Comparison of ENCODE assay signal across 17 cellular contexts in genomic region chr2:36337354-36337753, GRCh38. TPM values are rescaled to one million over a fixed set of nuclear protein-coding genes. Genes with fewer than 3 reads are reported as not detected.
DNase-seq lines count a peak whose midpoint lies in the region; ATAC-seq lines count a peak whose summit lies in the region.
"Had no signal": no experiment of that assay in that cellular context is flagged by ENCODE, and none has a peak within 500 bp of the region (broad histone marks: within the 10 kb centered on the region; RNA-seq: fewer than 3 reads in every experiment).

No MANE protein-coding gene starts in this region.

- POLR2A ChIA-PET in activated CD8-positive, alpha-beta T cell treated with anti-CD3 and anti-CD28 coated beads, Interleukin-2, amount 10 ng/mL, durations not matched to agents 7 days and 5 days (lab: Charles Lee): no interaction called here

- peak; percentile 73 for ATAC-seq in GM18861 (IDR thresholded peaks at IDR 0.05; ENCODE audit: unreplicated experiment)
- peak; percentile 77 for ATAC-seq in GM21390 (IDR thresholded peaks at IDR 0.05; ENCODE audit: unreplicated experiment)
- peak; percentile 56 for ATAC-seq in HG03066 (IDR thresholded peaks at IDR 0.05; ENCODE audit: low read depth, unreplicated experiment)
- ATAC-seq in activated CD8-positive, alpha-beta T cell treated with anti-CD3 and anti-CD28 coated beads, Interleukin-2, amount 10 ng/mL, durations not matched to agents 7 days and 5 days: no peak
- ATAC-seq: K562 had no signal

- H3K4me1 Mint-ChIP-seq in activated CD8-positive, alpha-beta T cell treated with anti-CD3 and anti-CD28 coated beads, Interleukin-2, amount 10 ng/mL, durations not matched to agents 7 days and 5 days (ENCODE audit: low read depth): peaks cover 14% of the 10 kb centered on the region

- H3K27me3 Mint-ChIP-seq in activated CD8-positive, alpha-beta T cell treated with anti-CD3 and anti-CD28 coated beads, Interleukin-2, amount 10 ng/mL, durations not matched to agents 7 days and 5 days (ENCODE audit: low read depth): peaks cover 5% of the 10 kb centered on the region

- H3K27ac Mint-ChIP-seq in activated CD8-positive, alpha-beta T cell treated with anti-CD3 and anti-CD28 coated beads, Interleukin-2, amount 10 ng/mL, durations not matched to agents 7 days and 5 days: peak overlapping the region; percentile 22
- H3K27ac Mint-ChIP-seq: activated CD4-positive, alpha-beta memory T cell treated with anti-CD3 and anti-CD28 coated beads, Interleukin-2, amount 10 ng/mL, durations not matched to agents 7 days and 5 days; nephron progenitor cell had no signal

- no peaks in the 10 kb centered on the region for H3K27me3 ChIP-seq in H7 (ENCODE audit: control insufficient read depth, insufficient read depth, low read length)
- H3K27me3 ChIP-seq: testis had no signal

- DNase-seq in activated CD8-positive, alpha-beta T cell treated with anti-CD3 and anti-CD28 coated beads, Interleukin-2, amount 10 ng/mL, durations not matched to agents 7 days and 5 days: no peak
- DNase-seq in activated gamma-delta T cell treated with Interleukin-2 at 50 U/mL for 16 hours (no peak), H7 (no peak), hypothalamus (lab: John Stamatoyannopoulos, UW) (no peak), DMS53 (lab: John Stamatoyannopoulos, UW) (no peak)
- DNase-seq: activated CD4-positive, alpha-beta memory T cell treated with anti-CD3 and anti-CD28 coated beads, Interleukin-2, amount 10 ng/mL, durations not matched to agents 7 days and 5 days; dermis blood vessel endothelial cell; DMS79; erythroblast; immature natural killer cell; NCI-H1105; nephron progenitor cell; testis had no signal

- no peaks in the 10 kb centered on the region for H3K36me3 Mint-ChIP-seq in activated CD8-positive, alpha-beta T cell treated with anti-CD3 and anti-CD28 coated beads, Interleukin-2, amount 10 ng/mL, durations not matched to agents 7 days and 5 days (ENCODE audit: low read depth)
- H3K36me3 Mint-ChIP-seq: immature natural killer cell had no signal

- H3K9me3 Mint-ChIP-seq in activated CD8-positive, alpha-beta T cell treated with anti-CD3 and anti-CD28 coated beads, Interleukin-2, amount 10 ng/mL, durations not matched to agents 7 days and 5 days (ENCODE audit: insufficient read depth): no peaks in the 10 kb centered on the region
- H3K9me3 Mint-ChIP-seq: activated CD4-positive, alpha-beta memory T cell treated with anti-CD3 and anti-CD28 coated beads, Interleukin-2, amount 10 ng/mL, durations not matched to agents 7 days and 5 days; immature natural killer cell had no signal

- no peaks in the 10 kb centered on the region for H3K36me3 ChIP-seq in H7 (replicated peaks; ENCODE audit: control insufficient read depth, insufficient read depth, low read length)

- CTCF ChIA-PET in activated CD8-positive, alpha-beta T cell treated with anti-CD3 and anti-CD28 coated beads, Interleukin-2, amount 10 ng/mL, durations not matched to agents 7 days and 5 days (lab: Charles Lee): interaction anchor here (0.8 to 1.5 kb wide), 4 partner anchors 13 to 365 kb away, joined by 3 to 8 read pairs (median 4); partner anchors contain the start of gene CRIM1

- H3K4me3 Mint-ChIP-seq in activated CD8-positive, alpha-beta T cell treated with anti-CD3 and anti-CD28 coated beads, Interleukin-2, amount 10 ng/mL, durations not matched to agents 7 days and 5 days: no peak overlapping the region
- H3K4me3 Mint-ChIP-seq: activated CD4-positive, alpha-beta memory T cell treated with anti-CD3 and anti-CD28 coated beads, Interleukin-2, amount 10 ng/mL, durations not matched to agents 7 days and 5 days; immature natural killer cell; nephron progenitor cell had no signal

- H3K4me3 ChIP-seq in H7 (ENCODE audit: insufficient read depth, low read depth, low read length): no peak overlapping the region
- H3K4me3 ChIP-seq: K562, testis had no signal

RNA-seq across cellular contexts. Expression of gene CRIM1, which starts 18.2 kb away (rescaled TPM):
- total RNA-seq in activated CD8-positive, alpha-beta T cell treated with anti-CD3 and anti-CD28 coated beads, Interleukin-2, amount 10 ng/mL, durations not matched to agents 7 days and 5 days: 1 to 10 TPM; 3.7 to 4.4 TPM
- total RNA-seq in H7 (2014; rRNA removed; shearing (Covaris generic)): 19.0 and 21.4 TPM in 2 replicates
